Comparison of ENCODE assay signal across 18 cellular contexts in genomic region chr7:594920-595620, GRCh38.
DNase-seq lines count a peak whose midpoint lies in the region; ATAC-seq and TF ChIP-seq lines count a peak whose summit lies in the region.
"Had no signal": no experiment of that assay in that cellular context is flagged by ENCODE, and none has a peak within 500 bp of the region (broad histone marks: within the 10 kb centered on the region; RNA-seq: fewer than 3 reads in every experiment).

No MANE protein-coding gene starts in this region.

- no peak overlapping the region for H3K27ac ChIP-seq in BLaER1
- no peak overlapping the region for H3K27ac ChIP-seq in colonic mucosa

- H3K36me3 ChIP-seq in BLaER1: no peaks in the 10 kb centered on the region
- H3K36me3 ChIP-seq in colonic mucosa: no peaks in the 10 kb centered on the region

- no peak for ATAC-seq in activated CD8-positive, alpha-beta memory T cell treated with anti-CD3 and anti-CD28 coated beads, Interleukin-2, amount 10 ng/mL, durations not matched to agents 7 days and 5 days
- no peak for ATAC-seq in activated CD8-positive, alpha-beta T cell treated with anti-CD3 and anti-CD28 coated beads for 36 hours
- no peak for ATAC-seq in effector memory CD8-positive, alpha-beta T cell (replicated peaks)
- ATAC-seq in GM19395 (IDR thresholded peaks at IDR 0.05; ENCODE audit: unreplicated experiment): no peak
- ATAC-seq: HCT116 had no signal

- POLR2A ChIA-PET in activated CD8-positive, alpha-beta T cell treated with anti-CD3 and anti-CD28 coated beads for 36 hours (lab: Charles Lee): interaction anchor here (0.6 to 3.2 kb wide), 6 partner anchors 9 to 132 kb away, joined by 3 to 12 read pairs (median 6); partner anchors contain the start of genes DNAAF5 and PRKAR1B

- peak; percentile 16 for DNase-seq in activated CD8-positive, alpha-beta memory T cell treated with anti-CD3 and anti-CD28 coated beads, Interleukin-2, amount 50 U/mL, for 4 hours
- no peak for DNase-seq in activated CD8-positive, alpha-beta memory T cell treated with anti-CD3 and anti-CD28 coated beads, Interleukin-2, amount 10 ng/mL, durations not matched to agents 7 days and 5 days
- no peak for DNase-seq in activated CD8-positive, alpha-beta T cell treated with anti-CD3 and anti-CD28 coated beads for 36 hours
- no peak for DNase-seq in effector memory CD8-positive, alpha-beta T cell
- no peak for DNase-seq in colonic mucosa
- DNase-seq: Calu3; CD4-positive, alpha-beta T cell; EL; GOT3; MM.1S; NCI-H1092; NCI-H2081; NK-92 treated with Interleukin-12 subunit alpha and Interleukin-12 subunit beta, amount 100 ng/mL, for 24 hours; SHP77 had no signal

- H3K4me1 ChIP-seq in BLaER1 (peaks cover 91% of the 10 kb centered on the region), colonic mucosa (no peaks in the 10 kb centered on the region)

- TF ChIP-seq CTCF in activated CD8-positive, alpha-beta T cell treated with anti-CD3 and anti-CD28 coated beads for 36 hours (IDR thresholded peaks at IDR 0.05): no peak
- no peak for TF ChIP-seq CTCF in colonic mucosa (IDR thresholded peaks at IDR 0.05)

- no peak overlapping the region for H3K4me3 Mint-ChIP-seq in activated CD8-positive, alpha-beta memory T cell treated with anti-CD3 and anti-CD28 coated beads, Interleukin-2, amount 10 ng/mL, durations not matched to agents 7 days and 5 days
- H3K4me3 Mint-ChIP-seq in activated CD8-positive, alpha-beta T cell treated with anti-CD3 and anti-CD28 coated beads for 36 hours: no peak overlapping the region
- no peak overlapping the region for H3K4me3 Mint-ChIP-seq in effector memory CD8-positive, alpha-beta T cell
- H3K4me3 Mint-ChIP-seq: B cell; CD4-positive, alpha-beta T cell had no signal

- H4K20me1 ChIP-seq in BLaER1: 0 out of 2 replicates have a peak, but pooled peaks cover 11% of the 10 kb centered on the region

- H3K27me3 Mint-ChIP-seq in activated CD8-positive, alpha-beta memory T cell treated with anti-CD3 and anti-CD28 coated beads, Interleukin-2, amount 10 ng/mL, durations not matched to agents 7 days and 5 days: no peaks in the 10 kb centered on the region
- H3K27me3 Mint-ChIP-seq in activated CD8-positive, alpha-beta T cell treated with anti-CD3 and anti-CD28 coated beads for 36 hours: no peaks in the 10 kb centered on the region
- H3K27me3 Mint-ChIP-seq in effector memory CD8-positive, alpha-beta T cell: no peaks in the 10 kb centered on the region
- H3K27me3 Mint-ChIP-seq: B cell; CD4-positive, alpha-beta T cell had no signal

- peak overlapping the region; percentile 99 for H3K4me2 ChIP-seq in BLaER1

- no peak overlapping the region for H3K9ac ChIP-seq in BLaER1
- H3K9ac ChIP-seq in colonic mucosa (ENCODE audit: low read depth in 2 of 2, low read length in 2 of 2): no peak overlapping the region

- H3K4me3 ChIP-seq in BLaER1 (no peak overlapping the region), colonic mucosa (no peak overlapping the region)

- H3K4me1 Mint-ChIP-seq in activated CD8-positive, alpha-beta memory T cell treated with anti-CD3 and anti-CD28 coated beads, Interleukin-2, amount 10 ng/mL, durations not matched to agents 7 days and 5 days: peaks cover 7% of the 10 kb centered on the region
- peaks cover 50% of the 10 kb centered on the region for H3K4me1 Mint-ChIP-seq in activated CD8-positive, alpha-beta T cell treated with anti-CD3 and anti-CD28 coated beads for 36 hours (ENCODE audit: low read depth)
- peaks cover 6 to 9% of the 10 kb centered on the region in 2 donors for H3K4me1 Mint-ChIP-seq in effector memory CD8-positive, alpha-beta T cell (ENCODE audit: low read depth in 2 of 2)

- H3K9me3 ChIP-seq in BLaER1 (peaks cover 12% of the 10 kb centered on the region), colonic mucosa (no peaks in the 10 kb centered on the region)

- intact Hi-C loops in activated CD8-positive, alpha-beta T cell treated with anti-CD3 and anti-CD28 coated beads for 36 hours (cut with micrococcal nuclease): no loop called here
- intact Hi-C loops in colonic mucosa (cut with DNase I): no loop called here

- H3K27me3 ChIP-seq in BLaER1: peaks cover 17% of the 10 kb centered on the region
- no peaks in the 10 kb centered on the region for H3K27me3 ChIP-seq in colonic mucosa

- CTCF ChIA-PET in activated CD8-positive, alpha-beta memory T cell treated with anti-CD3 and anti-CD28 coated beads, Interleukin-2, amount 10 ng/mL, durations not matched to agents 7 days and 5 days (lab: Charles Lee): no interaction called here
- CTCF ChIA-PET in activated CD8-positive, alpha-beta T cell treated with anti-CD3 and anti-CD28 coated beads for 36 hours (lab: Charles Lee): no interaction called here

- H3K27ac Mint-ChIP-seq in activated CD8-positive, alpha-beta memory T cell treated with anti-CD3 and anti-CD28 coated beads, Interleukin-2, amount 10 ng/mL, durations not matched to agents 7 days and 5 days: no peak overlapping the region
- H3K27ac Mint-ChIP-seq in activated CD8-positive, alpha-beta T cell treated with anti-CD3 and anti-CD28 coated beads for 36 hours: peak overlapping the region; percentile 31
- H3K27ac Mint-ChIP-seq in effector memory CD8-positive, alpha-beta T cell: peak overlapping the region; percentile 35 to 72
- H3K27ac Mint-ChIP-seq: B cell; CD4-positive, alpha-beta T cell had no signal

- H3K9me3 Mint-ChIP-seq in activated CD8-positive, alpha-beta memory T cell treated with anti-CD3 and anti-CD28 coated beads, Interleukin-2, amount 10 ng/mL, durations not matched to agents 7 days and 5 days (ENCODE audit: low read depth): no peaks in the 10 kb centered on the region
- peaks cover 2% of the 10 kb centered on the region for H3K9me3 Mint-ChIP-seq in activated CD8-positive, alpha-beta T cell treated with anti-CD3 and anti-CD28 coated beads for 36 hours
- H3K9me3 Mint-ChIP-seq in effector memory CD8-positive, alpha-beta T cell: no peaks in the 10 kb centered on the region
- H3K9me3 Mint-ChIP-seq: CD4-positive, alpha-beta T cell had no signal

- H3K36me3 Mint-ChIP-seq in activated CD8-positive, alpha-beta memory T cell treated with anti-CD3 and anti-CD28 coated beads, Interleukin-2, amount 10 ng/mL, durations not matched to agents 7 days and 5 days: peaks cover 11% of the 10 kb centered on the region
- H3K36me3 Mint-ChIP-seq in activated CD8-positive, alpha-beta T cell treated with anti-CD3 and anti-CD28 coated beads for 36 hours (ENCODE audit: low read depth): peaks cover 39% of the 10 kb centered on the region
- H3K36me3 Mint-ChIP-seq in effector memory CD8-positive, alpha-beta T cell (ENCODE audit: insufficient read depth): peaks cover 8% of the 10 kb centered on the region
